8 cellular contexts compared by ENCODE assay signal in the genomic region with DNA sequence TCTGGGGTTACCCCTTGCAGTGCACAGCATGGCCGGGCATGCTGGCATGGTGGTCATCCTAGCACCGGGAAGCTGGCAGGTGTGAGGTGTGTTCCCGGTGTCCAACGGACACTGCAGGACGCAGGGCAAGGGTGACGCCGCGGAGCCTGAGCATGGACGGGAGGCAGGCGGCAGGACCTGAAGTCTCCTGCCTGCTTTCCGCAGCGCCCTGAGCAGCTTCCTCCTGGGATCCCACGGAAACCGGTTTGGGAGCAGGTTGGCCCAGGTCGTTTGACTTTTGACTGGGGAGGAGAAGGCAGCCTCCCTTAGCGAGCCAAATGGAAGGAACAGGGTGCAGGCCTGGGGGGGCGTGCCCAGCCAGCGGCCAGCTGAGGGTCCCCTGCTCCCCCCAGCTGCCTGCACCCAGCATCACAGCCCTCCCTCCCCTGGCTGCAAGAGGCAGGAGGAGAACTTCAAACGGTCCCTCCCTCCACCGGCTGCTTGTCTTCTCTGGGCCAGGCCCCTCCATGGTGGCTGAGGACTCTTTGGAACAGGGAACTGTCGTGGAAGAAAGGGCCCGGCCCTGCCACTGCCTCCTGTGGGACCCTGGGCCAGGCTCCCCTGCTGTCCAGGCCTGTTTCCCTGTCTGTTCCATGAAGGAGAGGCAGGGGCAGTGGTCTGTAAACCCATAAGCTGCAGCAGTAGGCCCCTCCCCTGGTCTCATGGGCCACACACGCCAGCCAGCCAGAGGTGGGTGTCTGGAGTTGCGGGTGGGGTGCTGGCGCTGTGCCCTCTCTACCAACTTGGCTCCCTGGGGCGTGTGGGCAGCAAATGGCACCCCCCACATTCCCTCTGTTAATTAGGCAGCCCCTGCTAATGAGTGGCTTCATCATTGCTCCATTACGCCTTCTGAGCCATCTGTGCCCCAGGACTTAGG. TPM values are rescaled to one million over a fixed set of nuclear protein-coding genes. Genes with fewer than 3 reads are reported as not detected.
DNase-seq lines count a peak whose midpoint lies in the region; ATAC-seq and TF ChIP-seq lines count a peak whose summit lies in the region.

No MANE protein-coding gene starts in this region.

- ATAC-seq in RWPE2 (ENCODE audit: low read depth) (peak; percentile 8), left lobe of liver (peak; percentile 9), GM21576 (IDR thresholded peaks at IDR 0.05; ENCODE audit: unreplicated experiment) (no peak)

- WGBS in thymus: 90% methylated on average over 27 of the region's 27 CpGs

- no peak for TF ChIP-seq CTCF in RWPE2 (IDR thresholded peaks at IDR 0.05; ENCODE audit: poor library complexity, severe bottlenecking)

- H3K4me1 ChIP-seq in RWPE2 (ENCODE audit: insufficient read depth, poor library complexity, severe bottlenecking) (peaks cover 53% of the 10 kb centered on the region), thymus (ENCODE audit: control insufficient read depth, insufficient read depth, low read length) (no peaks in the 10 kb centered on the region)

- H3K36me3 ChIP-seq in RWPE2 (ENCODE audit: low read depth): peaks cover 22% of the 10 kb centered on the region
- no peaks in the 10 kb centered on the region for H3K36me3 ChIP-seq in thymus (ENCODE audit: control insufficient read depth, insufficient read depth)

- no peaks in the 10 kb centered on the region for H3K9me3 Mint-ChIP-seq in activated T-helper 1 cell treated with anti-CD3 and anti-CD28 coated beads, Interleukin-12 subunit alpha, Interleukin-12 subunit beta, Interleukin-2, Interleukin-4 antibody, amounts not matched to agents 30 ng/mL and 10 ng/mL and 1 ng/mL, durations not matched to agents 14 hours and 24 hours and 36 hours

- DNase-seq in NCI-H1105 treated with DMSO at 0.1 percent for 48 hours (lab: John Stamatoyannopoulos, UW): peak; percentile 7
- no peak for DNase-seq in NCI-H1105 (lab: John Stamatoyannopoulos, UW)
- DNase-seq in RWPE2 (ENCODE audit: low spot score): peak; percentile 78
- no peak for DNase-seq in left lobe of liver (ENCODE audit: low spot score)
- no peak for DNase-seq in activated T-helper 1 cell treated with anti-CD3 and anti-CD28 coated beads, Interleukin-12 subunit alpha, Interleukin-12 subunit beta, Interleukin-2, Interleukin-4 antibody, amounts not matched to agents 30 ng/mL and 10 ng/mL and 1 ng/mL, durations not matched to agents 14 hours and 24 hours and 36 hours (ENCODE audit: low spot score)
- no peak for DNase-seq in stimulated activated naive CD4-positive, alpha-beta T cell (lab: John Stamatoyannopoulos, UW)

- peaks cover 6% of the 10 kb centered on the region for H3K27me3 Mint-ChIP-seq in activated T-helper 1 cell treated with anti-CD3 and anti-CD28 coated beads, Interleukin-12 subunit alpha, Interleukin-12 subunit beta, Interleukin-2, Interleukin-4 antibody, amounts not matched to agents 30 ng/mL and 10 ng/mL and 1 ng/mL, durations not matched to agents 14 hours and 24 hours and 36 hours (ENCODE audit: insufficient read depth)

- H3K36me3 Mint-ChIP-seq in activated T-helper 1 cell treated with anti-CD3 and anti-CD28 coated beads, Interleukin-12 subunit alpha, Interleukin-12 subunit beta, Interleukin-2, Interleukin-4 antibody, amounts not matched to agents 30 ng/mL and 10 ng/mL and 1 ng/mL, durations not matched to agents 14 hours and 24 hours and 36 hours (ENCODE audit: low read depth): no peaks in the 10 kb centered on the region

- H3K4me3 ChIP-seq in RWPE2 (ENCODE audit: severe bottlenecking) (peak overlapping the region; percentile 51), thymus (ENCODE audit: low read length) (no peak overlapping the region)

- H3K4me3 Mint-ChIP-seq in activated T-helper 1 cell treated with anti-CD3 and anti-CD28 coated beads, Interleukin-12 subunit alpha, Interleukin-12 subunit beta, Interleukin-2, Interleukin-4 antibody, amounts not matched to agents 30 ng/mL and 10 ng/mL and 1 ng/mL, durations not matched to agents 14 hours and 24 hours and 36 hours: no peak overlapping the region

- no peak overlapping the region for H3K27ac Mint-ChIP-seq in activated T-helper 1 cell treated with anti-CD3 and anti-CD28 coated beads, Interleukin-12 subunit alpha, Interleukin-12 subunit beta, Interleukin-2, Interleukin-4 antibody, amounts not matched to agents 30 ng/mL and 10 ng/mL and 1 ng/mL, durations not matched to agents 14 hours and 24 hours and 36 hours

- H3K9me3 ChIP-seq in RWPE2 (ENCODE audit: severe bottlenecking) (no peaks in the 10 kb centered on the region), thymus (ENCODE audit: control insufficient read depth) (no peaks in the 10 kb centered on the region)

- intact Hi-C loops in activated T-helper 1 cell treated with anti-CD3 and anti-CD28 coated beads, Interleukin-12 subunit alpha, Interleukin-12 subunit beta, Interleukin-2, Interleukin-4 antibody, amounts not matched to agents 30 ng/mL and 10 ng/mL and 1 ng/mL, durations not matched to agents 14 hours and 24 hours and 36 hours (cut with micrococcal nuclease): no loop called here

- peak overlapping the region; percentile 89 for H3K27ac ChIP-seq in RWPE2 (ENCODE audit: poor library complexity, severe bottlenecking)
- H3K27ac ChIP-seq in thymus (ENCODE audit: low read depth): peak overlapping the region; percentile 8

- no peaks in the 10 kb centered on the region for H3K4me1 Mint-ChIP-seq in activated T-helper 1 cell treated with anti-CD3 and anti-CD28 coated beads, Interleukin-12 subunit alpha, Interleukin-12 subunit beta, Interleukin-2, Interleukin-4 antibody, amounts not matched to agents 30 ng/mL and 10 ng/mL and 1 ng/mL, durations not matched to agents 14 hours and 24 hours and 36 hours (ENCODE audit: low read depth)

- H3K27me3 ChIP-seq in RWPE2 (ENCODE audit: insufficient read depth, poor library complexity, severe bottlenecking) (no peaks in the 10 kb centered on the region), thymus (ENCODE audit: control insufficient read depth, insufficient read depth) (no peaks in the 10 kb centered on the region)

RNA-seq across cellular contexts. Expression of a gene that starts 7.9 kb away (rescaled TPM):
- 5.1 TPM for total RNA-seq in left lobe of liver
- 15.7 TPM for polyA plus RNA-seq in thymus
- total RNA-seq in activated T-helper 1 cell treated with anti-CD3 and anti-CD28 coated beads, Interleukin-12 subunit alpha, Interleukin-12 subunit beta, Interleukin-2, Interleukin-4 antibody, amounts not matched to agents 30 ng/mL and 10 ng/mL and 1 ng/mL, durations not matched to agents 14 hours and 24 hours and 36 hours: 6.4 and 7.7 TPM in 2 replicates

RNA-seq across cellular contexts. Expression of a gene that starts 47.5 kb away (rescaled TPM):
- total RNA-seq in left lobe of liver: 0.43 TPM
- polyA plus RNA-seq in thymus: 0.94 TPM
- total RNA-seq in activated T-helper 1 cell treated with anti-CD3 and anti-CD28 coated beads, Interleukin-12 subunit alpha, Interleukin-12 subunit beta, Interleukin-2, Interleukin-4 antibody, amounts not matched to agents 30 ng/mL and 10 ng/mL and 1 ng/mL, durations not matched to agents 14 hours and 24 hours and 36 hours: not detected in 2 replicates

Comparison
In these comparisons a context has a peak if more than half of its experiments do, and no peak if none do; other contexts are left out.
1. DNase-seq: peak in NCI-H1105 treated with DMSO at 0.1 percent for 48 hours (single experiment) and RWPE2 (single experiment); none in NCI-H1105 (single experiment), left lobe of liver (single experiment), activated T-helper 1 cell treated with anti-CD3 and anti-CD28 coated beads, Interleukin-12 subunit alpha, Interleukin-12 subunit beta, Interleukin-2, Interleukin-4 antibody, amounts not matched to agents 30 ng/mL and 10 ng/mL and 1 ng/mL, durations not matched to agents 14 hours and 24 hours and 36 hours (single experiment) and stimulated activated naive CD4-positive, alpha-beta T cell (0 of 6).